Comparison of ENCODE assay signal across 8 cellular contexts in the genomic region with DNA sequence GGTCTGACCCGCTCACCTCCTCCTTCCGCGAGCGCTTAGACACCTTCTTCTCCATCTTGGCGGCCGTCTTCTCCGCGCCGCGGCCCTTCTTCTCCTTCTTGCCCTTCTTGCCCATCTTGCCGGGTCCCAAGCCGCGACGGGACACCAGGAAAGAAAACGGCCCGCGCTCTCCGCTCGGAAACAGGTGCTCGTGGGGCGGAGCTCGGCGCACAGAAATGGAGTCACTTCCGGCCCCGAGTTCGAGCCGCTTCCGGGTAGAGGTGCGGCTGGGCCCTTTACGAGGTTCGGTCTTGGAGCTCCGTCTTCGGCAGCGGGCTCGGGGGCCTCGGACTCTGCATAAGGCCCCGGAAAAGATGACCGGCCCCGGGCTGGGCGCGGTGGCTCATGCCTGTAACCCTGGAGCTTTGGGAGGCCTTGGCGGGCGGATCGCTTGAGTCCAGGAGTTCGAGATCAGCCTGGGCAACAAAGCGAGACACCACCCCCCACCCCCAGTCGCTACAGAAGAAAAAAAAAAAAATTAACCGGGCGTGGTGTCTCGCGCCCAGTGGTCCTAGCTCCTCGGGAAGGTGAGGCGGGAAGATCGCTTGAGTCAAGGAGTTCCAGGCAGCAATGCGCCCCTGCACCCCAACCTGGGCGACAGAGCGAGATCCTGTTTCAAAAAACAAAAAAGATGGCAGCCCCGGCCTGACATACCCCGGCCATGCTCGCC. TPM values are rescaled to one million over a fixed set of nuclear protein-coding genes. Genes with fewer than 3 reads are reported as not detected.
A peak's percentile ranks its signal among the peaks of the same experiment; 100 is the strongest.
DNase-seq lines count a peak whose midpoint lies in the region; ATAC-seq and TF ChIP-seq lines count a peak whose summit lies in the region.

A gene (minus strand): TSS at position 211 of the 709 bp plus-strand sequence. CDS start 96 bp downstream, at position 115.

- 6 to 7% methylated on average over 46 to 52 of the region's 60 CpGs for WGBS in mesodermal cell (ENCODE audit: insufficient coverage in 2 of 2), 2 experiments

- H3K4me3 ChIP-seq in BJ (ENCODE audit: low read depth, low read length) (peak within 1 kb of the TSS; percentile 95), OCI-LY1 (ENCODE audit: low read depth, low read length, poor library complexity, severe bottlenecking) (peak within 1 kb of the TSS; percentile 90), mesodermal cell (ENCODE audit: extremely low read depth, insufficient read depth, low read length, poor library complexity, severe bottlenecking) (peak within 1 kb of the TSS; percentile 95)

- H3K9me2 ChIP-seq in OCI-LY1 (ENCODE audit: low read depth, low read length): no peaks in the 10 kb centered on the region

- CTCF ChIA-PET in BJ (lab: Yijun Ruan, JAX): interaction anchor here (0.6 to 2.5 kb wide), 6 partner anchors 11 to 768 kb away, joined by 3 to 16 read pairs (median 4); no protein-coding TSS in a partner anchor

- H3K4me2 ChIP-seq in OCI-LY1 (ENCODE audit: low read length): peak within 1 kb of the TSS; percentile 69

- TF ChIP-seq CTCF in BJ (IDR thresholded peaks at IDR 0.05; ENCODE audit: insufficient read depth, low read depth, low read length) (no peak), OCI-LY1 (IDR thresholded peaks at IDR 0.05; ENCODE audit: low read length) (no peak)

- H3K9ac ChIP-seq in OCI-LY1 (ENCODE audit: low read length): peak within 1 kb of the TSS; percentile 90

- peaks cover 37% of the 10 kb centered on the region for H3K79me2 ChIP-seq in OCI-LY1 (ENCODE audit: insufficient read depth, low read length)

- H3K27ac ChIP-seq in OCI-LY1 (ENCODE audit: low read depth, low read length, poor library complexity, severe bottlenecking): peak within 1 kb of the TSS; percentile 85
- H3K27ac ChIP-seq in mesodermal cell (ENCODE audit: low read depth, low read length, severe bottlenecking): peak within 1 kb of the TSS; percentile 71

- H4K20me1 ChIP-seq in OCI-LY1 (ENCODE audit: insufficient read depth, low read length): no peaks in the 10 kb centered on the region

- H3K4me1 ChIP-seq in OCI-LY1 (ENCODE audit: insufficient read depth, low read length, severe bottlenecking): peaks cover 69% of the 10 kb centered on the region
- H3K4me1 ChIP-seq in mesodermal cell (ENCODE audit: control insufficient read depth, insufficient read depth, low read length, poor library complexity, severe bottlenecking): peaks cover 6% of the 10 kb centered on the region

- POLR2A ChIA-PET in BJ (lab: Charles Lee): interaction anchor here (1.0 kb wide), 1 partner anchor 301 kb away, joined by 3 read pairs; no protein-coding TSS in a partner anchor

- H3K9me3 ChIP-seq in OCI-LY1 (ENCODE audit: low read length) (no peaks in the 10 kb centered on the region), mesodermal cell (ENCODE audit: control insufficient read depth, low read length) (no peaks in the 10 kb centered on the region)

- DNase-seq in BJ (ENCODE audit: low read depth) (peak; percentile 31), GM19238 (ENCODE audit: insufficient read length, low spot score) (peak; percentile 87)
- DNase-seq in activated CD8-positive, alpha-beta memory T cell treated with anti-CD3 and anti-CD28 coated beads, Interleukin-2, amount 50 U/mL, for 24 hours (ENCODE audit: extremely low read depth): peak; percentile 77
- peak; percentile 81 for DNase-seq in stimulated activated CD8-positive, alpha-beta memory T cell treated with anti-CD3 and anti-CD28 coated beads, Interleukin-15, amount 100 ng/mL, for 24 hours (ENCODE audit: low read depth)

- H3K27me3 ChIP-seq in BJ (ENCODE audit: control insufficient read depth, insufficient read depth, low read length) (no peaks in the 10 kb centered on the region), OCI-LY1 (ENCODE audit: insufficient read depth, low read length) (no peaks in the 10 kb centered on the region)

- in situ Hi-C loops in endometrial microvascular endothelial cells (cut with HindIII; ENCODE audit: inconsistent ontology term, low pct_unique_long_range_greater_than_20kb, low sequenced_read_pairs): no loop called here

- no peak within 1 kb of the TSS for H2AFZ ChIP-seq in OCI-LY1 (ENCODE audit: low read length)

- H3K36me3 ChIP-seq in BJ (ENCODE audit: control insufficient read depth, insufficient read depth, low read length) (peaks cover 5% of the 10 kb centered on the region), OCI-LY1 (ENCODE audit: insufficient read depth, low read length) (peaks cover 30% of the 10 kb centered on the region), mesodermal cell (ENCODE audit: control insufficient read depth, insufficient read depth, low read length) (peaks cover 37% of the 10 kb centered on the region)

- no peaks in the 10 kb centered on the region for H3F3A ChIP-seq in OCI-LY1 (ENCODE audit: insufficient read depth, low read length)

- ATAC-seq in HG03520 (IDR thresholded peaks at IDR 0.05; ENCODE audit: unreplicated experiment): peak; percentile 67

RNA-seq across cellular contexts. Expression of the gene that starts here (rescaled TPM):
- 12.3 and 16.1 TPM in 2 replicates for polyA plus RNA-seq in BJ (2011; rRNA removed)
- polyA minus RNA-seq in BJ (2011; rRNA and poly(A)+ RNA removed): 10.3 and 17.1 TPM in 2 replicates
- total RNA-seq in endometrial microvascular endothelial cells (ENCODE audit: inconsistent ontology term): 36.1 TPM
- 15.7 TPM for polyA plus RNA-seq in mesodermal cell (2013, experiment 1 of 2)
- polyA plus RNA-seq in mesodermal cell (2013, experiment 2 of 2): 18.2 TPM

Comparison
In these comparisons a context has a peak if more than half of its experiments do, and no peak if none do; other contexts are left out.
1. Peak in every context shown above with its lines: DNase-seq, ATAC-seq, H3K4me3 ChIP-seq and H3K27ac ChIP-seq.
2. DNase-seq: peak in every context shown above with its lines; median percentile 87 in GM19238; 81 in stimulated activated CD8-positive, alpha-beta memory T cell treated with anti-CD3 and anti-CD28 coated beads, Interleukin-15, amount 100 ng/mL, for 24 hours; 77 in activated CD8-positive, alpha-beta memory T cell treated with anti-CD3 and anti-CD28 coated beads, Interleukin-2, amount 50 U/mL, for 24 hours; 31 in BJ.